28 cellular contexts compared by ENCODE assay signal in the genomic region with DNA sequence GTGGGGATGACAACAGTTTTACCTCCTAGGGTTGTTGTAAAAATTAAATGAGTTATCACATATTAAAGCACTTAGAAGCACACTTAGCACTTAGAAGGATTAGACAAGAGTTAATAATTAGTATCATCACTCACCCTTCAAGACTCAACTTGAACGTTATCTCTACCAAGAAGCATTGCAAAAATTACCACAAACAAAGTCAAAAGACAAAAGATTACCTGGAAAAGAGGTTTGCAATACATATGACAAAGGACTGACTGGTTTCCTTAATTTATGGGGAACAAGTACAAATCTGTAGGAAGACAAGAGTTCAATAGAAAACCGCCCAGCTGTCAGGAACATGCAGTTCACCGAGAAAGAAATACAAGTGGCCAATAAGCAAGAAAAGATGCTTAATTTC.
DNase-seq lines count a peak whose midpoint lies in the region; ATAC-seq, FAIRE-seq and TF ChIP-seq lines count a peak whose summit lies in the region.
"Had no signal": no experiment of that assay in that cellular context is flagged by ENCODE, and none has a peak within 500 bp of the region (broad histone marks: within the 10 kb centered on the region; RNA-seq: fewer than 3 reads in every experiment).

No MANE protein-coding gene starts in this region.

- H3K9ac ChIP-seq in keratinocyte (ENCODE audit: control insufficient read depth, extremely low read depth, insufficient read depth, low read length): no peak overlapping the region
- H3K9ac ChIP-seq: BLaER1 had no signal

- no peaks in the 10 kb centered on the region for H3K79me2 ChIP-seq in keratinocyte (ENCODE audit: control insufficient read depth, insufficient read depth, low read length)

- FAIRE-seq in bronchial epithelial cell (lab: Jason Lieb, UNC) (no peak), keratinocyte (lab: Jason Lieb, UNC) (peak; percentile 85)
- FAIRE-seq: A204.1, GM12878, GM12892, GM18507 had no signal

- H3K27ac ChIP-seq in RWPE2 (ENCODE audit: poor library complexity, severe bottlenecking): no peak overlapping the region
- H3K27ac ChIP-seq in esophagus muscularis mucosa (replicated peaks in 1 of 4): no peak overlapping the region
- peak overlapping the region; percentile 5 for H3K27ac ChIP-seq in keratinocyte (ENCODE audit: control insufficient read depth, insufficient read depth, low read length)
- no peak overlapping the region for H3K27ac ChIP-seq in Peyer's patch
- H3K27ac ChIP-seq: BLaER1 had no signal

- 72% methylated on average over 3 of the region's 3 CpGs for WGBS in esophagus muscularis mucosa

- dilution Hi-C loops in keratinocyte (cut with MboI; ENCODE audit: extremely low pct_ligation_motif_present, low sequenced_read_pairs): no loop called here

- peak overlapping the region; percentile 71 for H3K4me2 ChIP-seq in keratinocyte (ENCODE audit: control insufficient read depth, extremely low read depth, insufficient read depth, low read depth, low read length)
- H3K4me2 ChIP-seq: BLaER1 had no signal

- no peaks in the 10 kb centered on the region for H3K9me1 ChIP-seq in keratinocyte (ENCODE audit: control insufficient read depth, extremely low read depth, insufficient read depth, low read length)

- DNase-seq in RWPE2 (ENCODE audit: low spot score) (no peak), bronchial epithelial cell (ENCODE audit: low read depth) (peak; percentile 66), esophagus muscularis mucosa (ENCODE audit: extremely low spot score) (peak; percentile 7), keratinocyte (ENCODE audit: low read depth, low spot score) (peak; percentile 40), left ventricle myocardium superior (no peak), foreskin fibroblast (no peak), hepatic stellate cell (ENCODE audit: low spot score) (no peak), Peyer's patch (no peak)
- DNase-seq: 8988T; ACHN; BE2C; C1 segment of cervical spinal cord; CD4-positive, alpha-beta memory T cell; CD4-positive, CD25-positive, alpha-beta regulatory T cell; CD8-positive, alpha-beta memory T cell; COR-L47; DMS 273 treated with DMSO at 0.1 percent for 48 hours; DMS153; DMS53; DMS79; DND-41; EL; GDM1 had no signal

- H3K27me3 ChIP-seq in RWPE2 (ENCODE audit: insufficient read depth, poor library complexity, severe bottlenecking): no peaks in the 10 kb centered on the region
- H3K27me3 ChIP-seq in bronchial epithelial cell (ENCODE audit: control insufficient read depth, insufficient read depth, low read length): no peaks in the 10 kb centered on the region
- H3K27me3 ChIP-seq in esophagus muscularis mucosa: peaks cover 0 to 3% (median 0%) of the 10 kb centered on the region in 4 donors
- H3K27me3 ChIP-seq in keratinocyte (ENCODE audit: control insufficient read depth, extremely low read depth, insufficient read depth, low read length): no peaks in the 10 kb centered on the region
- H3K27me3 ChIP-seq in Peyer's patch: no peaks in the 10 kb centered on the region
- H3K27me3 ChIP-seq: BE2C, BLaER1 had no signal

- peaks cover 10% of the 10 kb centered on the region for H3K4me1 ChIP-seq in RWPE2 (ENCODE audit: insufficient read depth, poor library complexity, severe bottlenecking)
- H3K4me1 ChIP-seq in esophagus muscularis mucosa: no peaks in the 10 kb centered on the region
- H3K4me1 ChIP-seq in keratinocyte (ENCODE audit: control insufficient read depth, extremely low read depth, insufficient read depth, low read length): peaks cover 22% of the 10 kb centered on the region
- no peaks in the 10 kb centered on the region for H3K4me1 ChIP-seq in Peyer's patch
- H3K4me1 ChIP-seq: BE2C, BLaER1 had no signal

- no peaks in the 10 kb centered on the region for H3K36me3 ChIP-seq in RWPE2 (ENCODE audit: low read depth)
- H3K36me3 ChIP-seq in bronchial epithelial cell (ENCODE audit: control insufficient read depth, insufficient read depth, low read length): no peaks in the 10 kb centered on the region
- no peaks in the 10 kb centered on the region for H3K36me3 ChIP-seq in esophagus muscularis mucosa
- no peaks in the 10 kb centered on the region for H3K36me3 ChIP-seq in keratinocyte (ENCODE audit: control insufficient read depth in 2 of 2, extremely low read depth in 1 of 2, insufficient read depth in 2 of 2, low read length in 2 of 2)
- H3K36me3 ChIP-seq in Peyer's patch: no peaks in the 10 kb centered on the region
- H3K36me3 ChIP-seq: BE2C, BLaER1 had no signal

- ATAC-seq in RWPE2 (ENCODE audit: low read depth) (peak; percentile 40; the same call in 1 of the 3 replicates), left ventricle myocardium superior (no peak)
- ATAC-seq: GM12878 had no signal

- no peaks in the 10 kb centered on the region for H3K9me3 ChIP-seq in RWPE2 (ENCODE audit: severe bottlenecking)
- H3K9me3 ChIP-seq in esophagus muscularis mucosa: peaks cover 0 to 7% (median 0%) of the 10 kb centered on the region in 4 donors
- no peaks in the 10 kb centered on the region for H3K9me3 ChIP-seq in keratinocyte (ENCODE audit: control insufficient read depth, low read depth, low read length)
- H3K9me3 ChIP-seq in Peyer's patch: no peaks in the 10 kb centered on the region
- H3K9me3 ChIP-seq: BE2C, BLaER1 had no signal

- TF ChIP-seq CTCF in RWPE2 (IDR thresholded peaks at IDR 0.05; ENCODE audit: poor library complexity, severe bottlenecking) (no peak), bronchial epithelial cell (IDR thresholded peaks at IDR 0.05; ENCODE audit: insufficient read depth, low read length, severe bottlenecking) (no peak), esophagus muscularis mucosa (IDR thresholded peaks at IDR 0.05) (no peak), keratinocyte (optimal IDR thresholded peaks at IDR 0.05 in 1 of 3, IDR thresholded peaks at IDR 0.05 in 1 of 3, conservative IDR thresholded peaks at IDR 0.05 in 1 of 3; ENCODE audit: extremely low read depth in 1 of 3, insufficient read depth in 2 of 3, low read length in 3 of 3) (no peak), foreskin fibroblast (IDR thresholded peaks at IDR 0.05; ENCODE audit: low read depth, low read length) (no peak), Peyer's patch (IDR thresholded peaks at IDR 0.05) (no peak)

- H2AFZ ChIP-seq in keratinocyte (ENCODE audit: control insufficient read depth, low read length): no peak overlapping the region

- no peak for TF ChIP-seq POLR2A in esophagus muscularis mucosa (IDR thresholded peaks at IDR 0.05; ENCODE audit: low read depth)
- TF ChIP-seq POLR2A in Peyer's patch (IDR thresholded peaks at IDR 0.05): no peak

- TF ChIP-seq EP300 in esophagus muscularis mucosa (IDR thresholded peaks at IDR 0.05): no peak

- H3K4me3 ChIP-seq in RWPE2 (ENCODE audit: severe bottlenecking): no peak overlapping the region
- no peak overlapping the region for H3K4me3 ChIP-seq in bronchial epithelial cell (ENCODE audit: low read depth, low read length)
- H3K4me3 ChIP-seq in esophagus muscularis mucosa: no peak overlapping the region
- H3K4me3 ChIP-seq in keratinocyte (ENCODE audit: control insufficient read depth in 2 of 3, extremely low read depth in 1 of 3, insufficient read depth in 2 of 3, low read depth in 1 of 3, low read length in 3 of 3): peak overlapping the region in 1 of 3 experiments; percentile 11
- H3K4me3 ChIP-seq in foreskin fibroblast (ENCODE audit: low read depth in 1 of 2, low read length in 2 of 2): no peak overlapping the region
- no peak overlapping the region for H3K4me3 ChIP-seq in Peyer's patch
- H3K4me3 ChIP-seq: BLaER1, GM12878 had no signal

- no peaks in the 10 kb centered on the region for H4K20me1 ChIP-seq in keratinocyte (ENCODE audit: control insufficient read depth, extremely low read depth, insufficient read depth, low read length)
- H4K20me1 ChIP-seq: BLaER1 had no signal

- intact Hi-C loops in esophagus muscularis mucosa (cut with DNase I) (no loop called here), left ventricle myocardium superior (cut with micrococcal nuclease) (no loop called here)

Comparison
In these comparisons a context has a peak if more than half of its experiments do, and no peak if none do; other contexts are left out.
1. DNase-seq: peak in bronchial epithelial cell (single experiment), esophagus muscularis mucosa (single experiment) and keratinocyte (single experiment); none in RWPE2 (single experiment), left ventricle myocardium superior (single experiment), foreskin fibroblast (0 of 2), hepatic stellate cell (single experiment) and Peyer's patch (0 of 3).